In genomic region chr6:137171824-137172733, GRCh38 we compare ENCODE assay signal across 20 cellular contexts. TPM values are rescaled to one million over a fixed set of nuclear protein-coding genes. Genes with fewer than 3 reads are reported as not detected.
DNase-seq lines count a peak whose midpoint lies in the region; ATAC-seq and TF ChIP-seq lines count a peak whose summit lies in the region.
"Had no signal": no experiment of that assay in that cellular context is flagged by ENCODE, and none has a peak within 500 bp of the region (broad histone marks: within the 10 kb centered on the region; RNA-seq: fewer than 3 reads in every experiment).

No MANE protein-coding gene starts in this region.

- no peaks in the 10 kb centered on the region for H3K79me2 ChIP-seq in trophoblast cell (ENCODE audit: control insufficient read depth, insufficient read depth, low read length, poor library complexity)

- no TSS peak for BruUV-seq in MCF 10A (replicated peaks; lab: Mats Ljungman, UMichigan)

- H3K23ac ChIP-seq in trophoblast cell (ENCODE audit: low read length), result no peak overlapping the region

- H2BK120ac ChIP-seq in trophoblast cell (ENCODE audit: insufficient read depth, low read length, poor library complexity), result no peak overlapping the region

- H3K9ac ChIP-seq in trophoblast cell (ENCODE audit: low read length), result no peak overlapping the region
- H3K9ac ChIP-seq: BLaER1 had no signal

- POLR2A ChIA-PET in MCF 10A (lab: Yijun Ruan, JAX), result interaction anchor here (0.6 to 1.2 kb wide), 4 partner anchors 11 to 1239 kb away, joined by 3 to 4 read pairs (median 4); no protein-coding TSS in a partner anchor
- POLR2A ChIA-PET in naive thymus-derived CD8-positive, alpha-beta T cell (lab: Charles Lee), result no interaction called here

- H2BK12ac ChIP-seq in trophoblast cell (ENCODE audit: low read length), result no peak overlapping the region

- H2BK5ac ChIP-seq in trophoblast cell (ENCODE audit: low read depth, low read length, poor library complexity), result no peak overlapping the region

- no peak overlapping the region for H3K14ac ChIP-seq in trophoblast cell (ENCODE audit: low read length)

- H2AK5ac ChIP-seq in trophoblast cell (ENCODE audit: low read length), result no peak overlapping the region

- H3K27ac ChIP-seq in trophoblast cell (ENCODE audit: low read depth, low read length) (no peak overlapping the region), right lobe of liver (no peak overlapping the region)
- H3K27ac ChIP-seq: BLaER1, cardiac muscle cell had no signal

- H3K27me3 ChIP-seq in trophoblast cell (ENCODE audit: insufficient read depth, low read length) (no peaks in the 10 kb centered on the region), right lobe of liver (no peaks in the 10 kb centered on the region)
- H3K27me3 ChIP-seq: BLaER1, cardiac muscle cell had no signal

- H4K8ac ChIP-seq in trophoblast cell (ENCODE audit: low read depth, low read length), result no peak overlapping the region

- H3K4me3 ChIP-seq in trophoblast cell (ENCODE audit: low read depth, low read length) (no peak overlapping the region), right lobe of liver (no peak overlapping the region)
- H3K4me3 ChIP-seq: BLaER1, cardiac muscle cell had no signal

- CTCF ChIA-PET in MCF 10A (lab: Yijun Ruan, JAX), result interaction anchor here (0.6 to 1.9 kb wide), 5 partner anchors 10 to 1940 kb away, joined by 3 to 6 read pairs (median 3); no protein-coding TSS in a partner anchor

- TF ChIP-seq POLR2A in GM18505 (IDR thresholded peaks at IDR 0.05; ENCODE audit: borderline replicate concordance, extremely low read depth, insufficient read depth, insufficient read length) (peak; percentile 39), right lobe of liver (IDR thresholded peaks at IDR 0.05) (no peak)

- no peak for ATAC-seq in GM18505 (IDR thresholded peaks at IDR 0.05; ENCODE audit: unreplicated experiment)
- peak; percentile 46 for ATAC-seq in HG02588 (IDR thresholded peaks at IDR 0.05; ENCODE audit: unreplicated experiment)
- ATAC-seq in left ventricle myocardium superior, result no peak
- ATAC-seq in right lobe of liver, result no peak
- no peak for ATAC-seq in naive thymus-derived CD8-positive, alpha-beta T cell
- ATAC-seq in GM18909 (IDR thresholded peaks at IDR 0.05; ENCODE audit: poor library complexity, unreplicated experiment), result no peak
- ATAC-seq: activated naive CD4-positive, alpha-beta T cell treated with anti-CD3 and anti-CD28 coated beads, Interleukin-2, amount 50 U/mL, for 72 hours; left cardiac atrium had no signal

- H3K9me3 ChIP-seq in trophoblast cell (ENCODE audit: insufficient read depth, low read depth, low read length) (peaks cover 4% of the 10 kb centered on the region), right lobe of liver (no peaks in the 10 kb centered on the region)

- no peaks in the 10 kb centered on the region for H3K36me3 ChIP-seq in trophoblast cell (ENCODE audit: control insufficient read depth in 1 of 2, insufficient read depth in 2 of 2, low read length in 2 of 2)
- no peaks in the 10 kb centered on the region for H3K36me3 ChIP-seq in right lobe of liver
- H3K36me3 ChIP-seq: BLaER1, cardiac muscle cell had no signal

- TF ChIP-seq CTCF in MCF 10A (IDR thresholded peaks at IDR 0.05; ENCODE audit: unreplicated experiment), result no peak
- TF ChIP-seq CTCF in right lobe of liver (IDR thresholded peaks at IDR 0.05), result no peak

- H4K12ac ChIP-seq in trophoblast cell (ENCODE audit: low read depth, low read length), result no peak overlapping the region

- H3K18ac ChIP-seq in trophoblast cell (ENCODE audit: low read length), result no peak overlapping the region

- DNase-seq in MCF 10A (ENCODE audit: unreplicated experiment), result no peak
- peak; percentile 91 to 95 for DNase-seq in trophoblast cell
- DNase-seq in left ventricle myocardium superior, result no peak
- no peak for DNase-seq in right lobe of liver
- no peak for DNase-seq in naive thymus-derived CD8-positive, alpha-beta T cell
- DNase-seq: activated CD8-positive, alpha-beta memory T cell treated with anti-CD3 and anti-CD28 coated beads, Interleukin-2, amount 50 U/mL, for 4 hours; IMR-90; left cardiac atrium; NCI-H345; stimulated activated CD4-positive, alpha-beta T cell treated with anti-CD3 and anti-CD28 coated beads, Interleukin-2, amount 100 ng/mL, for 24 hours had no signal

- H4K91ac ChIP-seq in trophoblast cell (ENCODE audit: low read depth, low read length), result no peak overlapping the region

- H3K9me3 Mint-ChIP-seq in MCF 10A (ENCODE audit: unreplicated experiment), result no peaks in the 10 kb centered on the region
- no peaks in the 10 kb centered on the region for H3K9me3 Mint-ChIP-seq in naive thymus-derived CD8-positive, alpha-beta T cell

- H2AFZ ChIP-seq in trophoblast cell (ENCODE audit: insufficient read depth, low read length, poor library complexity), result no peak overlapping the region

- H3K4me3 Mint-ChIP-seq in MCF 10A (ENCODE audit: unreplicated experiment), result no peak overlapping the region
- no peak overlapping the region for H3K4me3 Mint-ChIP-seq in naive thymus-derived CD8-positive, alpha-beta T cell

- H3K4me1 ChIP-seq in trophoblast cell (ENCODE audit: control insufficient read depth in 1 of 2, insufficient read depth in 2 of 2, low read length in 2 of 2) (peaks cover 0 to 2% of the 10 kb centered on the region in 2 experiments), right lobe of liver (no peaks in the 10 kb centered on the region)

- H3K4ac ChIP-seq in trophoblast cell (ENCODE audit: low read depth, low read length), result no peak overlapping the region

- H3K27ac Mint-ChIP-seq in MCF 10A (ENCODE audit: low read depth, unreplicated experiment), result peak overlapping the region; percentile 23
- H3K27ac Mint-ChIP-seq in naive thymus-derived CD8-positive, alpha-beta T cell, result peak overlapping the region in 1 of 10 donors; percentile 51

- H3K79me1 ChIP-seq in trophoblast cell (ENCODE audit: low read length), result peaks cover 1% of the 10 kb centered on the region

- intact Hi-C loops in MCF 10A (cut with micrococcal nuclease) (no loop called here), left ventricle myocardium superior (cut with micrococcal nuclease) (no loop called here), right lobe of liver (cut with DNase I) (no loop called here)

- H3K27me3 Mint-ChIP-seq in MCF 10A (ENCODE audit: insufficient read depth, unreplicated experiment), result no peaks in the 10 kb centered on the region
- H3K27me3 Mint-ChIP-seq in naive thymus-derived CD8-positive, alpha-beta T cell, result peaks cover 0 to 4% (median 0%) of the 10 kb centered on the region in 5 donors

- no peaks in the 10 kb centered on the region for H3K4me1 Mint-ChIP-seq in MCF 10A (ENCODE audit: insufficient read depth, unreplicated experiment)
- peaks cover 0 to 37% (median 0%) of the 10 kb centered on the region in 4 donors for H3K4me1 Mint-ChIP-seq in naive thymus-derived CD8-positive, alpha-beta T cell

- no CpG with 5 or more reads among the region's 13 CpGs for WGBS in trophoblast cell (ENCODE audit: extremely low coverage, insufficient coverage, insufficient read length)
- 55% methylated on average over 13 of the region's 13 CpGs for WGBS in right lobe of liver (ENCODE audit: insufficient coverage, low coverage, low lambda C conversion rate, missing lambda C conversion rate)

- H3K4me2 ChIP-seq in trophoblast cell (ENCODE audit: low read length), result no peak overlapping the region
- H3K4me2 ChIP-seq: BLaER1 had no signal

- no peaks in the 10 kb centered on the region for H3K36me3 Mint-ChIP-seq in MCF 10A (ENCODE audit: insufficient read depth, unreplicated experiment)
- H3K36me3 Mint-ChIP-seq in naive thymus-derived CD8-positive, alpha-beta T cell, result no peaks in the 10 kb centered on the region

RNA-seq across cellular contexts. Expression of gene IL22RA2, which starts 1.4 kb away (rescaled TPM):
- total RNA-seq in MCF 10A (2022) (not detected in 2 replicates), left ventricle myocardium superior (not detected), right lobe of liver (not detected)
- not detected in 2 replicates for polyA plus RNA-seq in trophoblast cell (2013)
- total RNA-seq in naive thymus-derived CD8-positive, alpha-beta T cell, result not detected
- polyA plus RNA-seq in naive thymus-derived CD8-positive, alpha-beta T cell, result not detected
- total RNA-seq: activated naive CD4-positive, alpha-beta T cell treated with anti-CD3 and anti-CD28 coated beads, Interleukin-2, amount 50 U/mL, for 72 hours; cardiac muscle cell; glomerular endothelial cell; IMR-90; left cardiac atrium; myocyte; OCI-LY7; urinary bladder had no signal
- polyA plus RNA-seq: cardiac muscle cell, IMR-90, urinary bladder had no signal

RNA-seq across cellular contexts. Expression of gene IFNGR1, which starts 47.1 kb away (rescaled TPM):
- total RNA-seq in MCF 10A (2022) (57.9 and 58.4 TPM in 2 replicates), left ventricle myocardium superior (115 TPM), right lobe of liver (10 to 100 TPM; 25.8 to 88.8 (median 37.4) TPM)
- 58.0 and 62.9 TPM in 2 replicates for polyA plus RNA-seq in trophoblast cell (2013)
- 10 to 100 TPM; 26.3 to 30.1 TPM for total RNA-seq in naive thymus-derived CD8-positive, alpha-beta T cell
- polyA plus RNA-seq in naive thymus-derived CD8-positive, alpha-beta T cell, result 10 to 100 TPM; 19.4 to 36.6 (median 28.4) TPM

Comparison
In these comparisons a context has a peak if more than half of its experiments do, and no peak if none do; other contexts are left out.
1. DNase-seq: peak in trophoblast cell (2 of 2); none in MCF 10A (single experiment), left ventricle myocardium superior (single experiment), right lobe of liver (0 of 3) and naive thymus-derived CD8-positive, alpha-beta T cell (0 of 10).